19 cellular contexts compared by ENCODE assay signal in genomic region chr15:91412529-91412928, GRCh38.
DNase-seq lines count a peak whose midpoint lies in the region; ATAC-seq, FAIRE-seq and TF ChIP-seq lines count a peak whose summit lies in the region.
"Had no signal": no experiment of that assay in that cellular context is flagged by ENCODE, and none has a peak within 500 bp of the region (broad histone marks: within the 10 kb centered on the region; RNA-seq: fewer than 3 reads in every experiment).

No MANE protein-coding gene starts in this region.

- in situ Hi-C loops in K562 (cut with MboI) = no loop called here

- no peak for TF ChIP-seq EP300 in K562 (IDR thresholded peaks at IDR 0.05; ENCODE audit: low read length)

- DNase-seq in NCI-H82 (lab: John Stamatoyannopoulos, UW) (peak; percentile 2), NCI-H82 treated with DMSO at 0.1 percent for 48 hours (lab: John Stamatoyannopoulos, UW; ENCODE audit: unreplicated experiment) (no peak), MV-4-11 (lab: John Stamatoyannopoulos, UW) (peak; percentile 5), K562 (ENCODE audit: extremely low read depth in 1 of 4, low spot score in 3 of 4) (no peak), omental fat pad (ENCODE audit: low spot score) (no peak), NK-92 (lab: John Stamatoyannopoulos, UW; ENCODE audit: unreplicated experiment) (no peak), A673 (ENCODE audit: low spot score) (no peak)
- DNase-seq: COR-L47, DMS153, H7, MM.1S, NCI-H1436, NCI-H2029 treated with DMSO at 0.1 percent for 48 hours, NCI-H526, RPMI8226 had no signal

- H3K9me1 ChIP-seq in K562 (ENCODE audit: control insufficient read depth, insufficient read depth, low read length) = no peaks in the 10 kb centered on the region

- no peak for TF ChIP-seq RAD21 in K562 (CRISPR knock-in tag; conservative IDR thresholded peaks at IDR 0.05 in 1 of 2, IDR thresholded peaks at IDR 0.05 in 1 of 2)

- intact Hi-C loops in K562 (cut with micrococcal nuclease) = no loop called here
- intact Hi-C loops in A673 (cut with micrococcal nuclease; ENCODE audit: unreplicated experiment) = no loop called here

- BruUV-seq in K562 (replicated peaks; lab: Mats Ljungman, UMichigan) = no TSS peak
- no TSS peak for BruUV-seq in A673 (replicated peaks; lab: Mats Ljungman, UMichigan)

- TF ChIP-seq CTCF in K562 (IDR thresholded peaks at IDR 0.05 in 2 of 3, conservative IDR thresholded peaks at IDR 0.05 in 1 of 3; ENCODE audit: insufficient read depth in 2 of 3, low read depth in 1 of 3, low read length in 3 of 3) (no peak), omental fat pad (IDR thresholded peaks at IDR 0.05) (no peak), A673 (conservative IDR thresholded peaks at IDR 0.05; ENCODE audit: low read depth, low read length) (no peak)

- no peaks in the 10 kb centered on the region for H4K20me1 ChIP-seq in K562 (replicated peaks; ENCODE audit: control insufficient read depth, insufficient read depth, low read length)

- peaks cover 0 to under 1% of the 10 kb centered on the region in 2 experiments; a peak in 1 of 5 replicates for H3K27me3 ChIP-seq in K562 (ENCODE audit: control insufficient read depth in 2 of 2, insufficient read depth in 2 of 2, low read length in 2 of 2)
- no peaks in the 10 kb centered on the region for H3K27me3 ChIP-seq in A673 (replicated peaks; ENCODE audit: insufficient read depth, low read depth, low read length, poor library complexity)

- CTCF ChIA-PET in K562 (lab: Yijun Ruan, JAX; ENCODE audit: low intra/inter-chr PET ratio) = no interaction called here
- CTCF ChIA-PET in A673 (lab: Charles Lee) = no interaction called here

- POLR2A ChIA-PET in K562 (lab: Yijun Ruan, JAX) (interaction anchor here (1.1 kb wide), 1 partner anchor 9 kb away, joined by 4 read pairs; no protein-coding TSS in a partner anchor), A673 (lab: Charles Lee; ENCODE audit: low non-redundant PET) (no interaction called here)

- no peaks in the 10 kb centered on the region for H3K79me2 ChIP-seq in K562 (ENCODE audit: control insufficient read depth, insufficient read depth, low read length)

- H3K27ac ChIP-seq in K562 (ENCODE audit: extremely low read depth, low read depth, low read length) (no peak overlapping the region), A673 (ENCODE audit: low read depth, low read length, poor library complexity, severe bottlenecking) (no peak overlapping the region)
- H3K27ac ChIP-seq: 22Rv1, C4-2B, KMS-11 had no signal

- no peak for TF ChIP-seq POLR2A in K562 (conservative IDR thresholded peaks at IDR 0.05)

- no peak for ATAC-seq in K562
- ATAC-seq in omental fat pad (ENCODE audit: low FRiP score) = peak; percentile 53
- ATAC-seq in HG02852 (IDR thresholded peaks at IDR 0.05; ENCODE audit: unreplicated experiment) = no peak

- WGBS in K562 (ENCODE audit: insufficient coverage, low coverage, missing lambda C conversion rate) = 0% methylated on average over 5 of the region's 5 CpGs

- no peak overlapping the region for H3K9ac ChIP-seq in K562 (ENCODE audit: insufficient read depth in 1 of 2, low read depth in 2 of 2, low read length in 2 of 2)
- H3K9ac ChIP-seq: KMS-11 had no signal

- no peaks in the 10 kb centered on the region for H3K9me3 ChIP-seq in K562 (replicated peaks; ENCODE audit: control insufficient read depth, insufficient read depth, low read depth, low read length)
- no peaks in the 10 kb centered on the region for H3K9me3 ChIP-seq in A673 (ENCODE audit: low read depth, low read length, poor library complexity, severe bottlenecking)

- H3K4me3 ChIP-seq in K562 (no peak overlapping the region), A673 (ENCODE audit: low read depth, low read length, poor library complexity, severe bottlenecking) (no peak overlapping the region)

- H3K36me3 ChIP-seq in K562 (ENCODE audit: control insufficient read depth, insufficient read depth, low read length) (no peaks in the 10 kb centered on the region), A673 (ENCODE audit: insufficient read depth, low read length, poor library complexity, severe bottlenecking) (no peaks in the 10 kb centered on the region)

- H2AFZ ChIP-seq in K562 (ENCODE audit: low read depth, low read length) = no peak overlapping the region

- H3K4me1 ChIP-seq in K562 (replicated peaks in 1 of 2; ENCODE audit: control insufficient read depth in 2 of 2, insufficient read depth in 2 of 2, low read length in 2 of 2) (no peaks in the 10 kb centered on the region), A673 (ENCODE audit: insufficient read depth, low read length, poor library complexity, severe bottlenecking) (no peaks in the 10 kb centered on the region)

- H3K4me2 ChIP-seq in K562 (ENCODE audit: insufficient read depth, low read length) = no peak overlapping the region
- H3K4me2 ChIP-seq: KMS-11 had no signal

- FAIRE-seq in K562 (lab: Jason Lieb, UNC) = no peak

TF ChIP-seq in K562, 482 proteins besides CTCF, POLR2A, EP300 and RAD21:
- no peak for TF ChIP-seq BRCA1 (IDR thresholded peaks at IDR 0.05)
- TF ChIP-seq BRCA1 (CRISPR knock-in tag; IDR thresholded peaks at IDR 0.05) = no peak
- TF ChIP-seq CEBPG (CRISPR knock-in tag; IDR thresholded peaks at IDR 0.05) = no peak
- peak in 1 of 2 experiments; percentile 9; a peak in 1 of 4 replicates for TF ChIP-seq CEBPG (tag; conservative IDR thresholded peaks at IDR 0.05 in 1 of 2, IDR thresholded peaks at IDR 0.05 in 1 of 2)
- no peak for TF ChIP-seq SNIP1 (IDR thresholded peaks at IDR 0.05; ENCODE audit: low read depth)
- no peak for TF ChIP-seq CHCHD3 (CRISPR knock-in tag; IDR thresholded peaks at IDR 0.05)
- TF ChIP-seq FOXM1 (IDR thresholded peaks at IDR 0.05; ENCODE audit: low read depth) = no peak
- no peak for TF ChIP-seq FOXM1 (CRISPR knock-in tag; IDR thresholded peaks at IDR 0.05; ENCODE audit: low read depth)
- TF ChIP-seq SRSF3 (IDR thresholded peaks at IDR 0.05; ENCODE audit: insufficient read depth, low read length) = no peak
- no peak for TF ChIP-seq ZKSCAN1 (IDR thresholded peaks at IDR 0.05; ENCODE audit: low read depth, low read length)
- TF ChIP-seq TFAM (CRISPR knock-in tag; conservative IDR thresholded peaks at IDR 0.05) = no peak
- TF ChIP-seq SMARCE1 (IDR thresholded peaks at IDR 0.05) = no peak
- no peak for TF ChIP-seq ZNF76 (CRISPR knock-in tag; IDR thresholded peaks at IDR 0.05; ENCODE audit: borderline replicate concordance)
- no peak for TF ChIP-seq NR1H2 (CRISPR knock-in tag; IDR thresholded peaks at IDR 0.05)
- TF ChIP-seq USF2 (CRISPR knock-in tag; IDR thresholded peaks at IDR 0.05) = 0 out of 2 replicates have a peak, but pooled peaks have one; percentile 5

Comparison
In these comparisons a context has a peak if more than half of its experiments do, and no peak if none do; other contexts are left out.
1. DNase-seq: peak in NCI-H82 (single experiment) and MV-4-11 (single experiment); none in NCI-H82 treated with DMSO at 0.1 percent for 48 hours (single experiment), K562 (0 of 4), omental fat pad (single experiment), NK-92 (single experiment) and A673 (single experiment).